Comparison of ENCODE assay signal across 10 cellular contexts in the genomic region with DNA sequence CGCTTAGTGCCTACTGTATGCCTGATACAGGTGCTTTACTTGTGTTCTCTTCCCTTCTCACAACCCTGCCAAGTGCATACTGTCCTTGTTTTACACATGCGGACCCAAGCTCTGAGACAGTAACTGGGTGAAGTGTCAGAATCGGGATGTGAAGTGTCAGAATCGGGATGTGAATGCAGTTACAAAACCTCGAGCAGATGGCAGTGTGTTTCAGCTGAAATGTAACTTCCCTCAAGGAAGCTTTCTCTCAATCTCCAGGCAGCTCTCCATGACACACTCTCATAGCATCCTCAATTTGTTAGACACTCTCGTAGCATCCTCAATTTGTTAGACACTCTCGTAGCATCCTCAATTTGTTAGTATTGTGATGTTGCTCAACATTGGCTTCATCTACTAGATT. TPM values are rescaled to one million over a fixed set of nuclear protein-coding genes. Genes with fewer than 3 reads are reported as not detected.
A peak's percentile ranks its signal among the peaks of the same experiment; 100 is the strongest.
DNase-seq lines count a peak whose midpoint lies in the region; ATAC-seq and TF ChIP-seq lines count a peak whose summit lies in the region.
"Had no signal": no experiment of that assay in that cellular context is flagged by ENCODE, and none has a peak within 500 bp of the region (broad histone marks: within the 10 kb centered on the region; RNA-seq: fewer than 3 reads in every experiment).

No MANE protein-coding gene starts in this region.

- H3K27me3 Mint-ChIP-seq in HFFc6 (ENCODE audit: insufficient read depth), result peaks cover 24% of the 10 kb centered on the region
- H3K27me3 Mint-ChIP-seq in natural killer cell treated with Interleukin-12 subunit alpha and Interleukin-12 subunit beta and Interleukin-15 and Interleukin-18, amount 100 ng/mL, for 72 hours, result peaks cover 17 to 21% of the 10 kb centered on the region in 2 donors

- peak; percentile 23 for DNase-seq in NCI-H2171 treated with DMSO at 0.1 percent for 48 hours (lab: John Stamatoyannopoulos, UW)
- DNase-seq in NCI-H2171 (lab: John Stamatoyannopoulos, UW), result no peak
- no peak for DNase-seq in HFFc6
- DNase-seq in adipocyte (ENCODE audit: low read depth), result no peak
- DNase-seq in natural killer cell treated with Interleukin-12 subunit alpha and Interleukin-12 subunit beta and Interleukin-15 and Interleukin-18, amount 100 ng/mL, for 72 hours (ENCODE audit: low spot score), result no peak
- DNase-seq: ACHN, Karpas-422 had no signal

- H3K9me3 ChIP-seq in adipocyte (ENCODE audit: control insufficient read depth, low read length), result peaks cover 8% of the 10 kb centered on the region

- H3K4me3 Mint-ChIP-seq in HFFc6, result peak overlapping the region; percentile 82; the same call in 1 of the 2 replicates
- peak overlapping the region; percentile 95 for H3K4me3 Mint-ChIP-seq in natural killer cell treated with Interleukin-12 subunit alpha and Interleukin-12 subunit beta and Interleukin-15 and Interleukin-18, amount 100 ng/mL, for 72 hours

- H3K4me1 Mint-ChIP-seq in HFFc6 (ENCODE audit: low read depth), result peaks cover 10% of the 10 kb centered on the region
- peaks cover 21 to 23% of the 10 kb centered on the region in 2 donors for H3K4me1 Mint-ChIP-seq in natural killer cell treated with Interleukin-12 subunit alpha and Interleukin-12 subunit beta and Interleukin-15 and Interleukin-18, amount 100 ng/mL, for 72 hours (ENCODE audit: low read depth in 2 of 2)

- no peak for TF ChIP-seq CTCF in HFFc6 (IDR thresholded peaks at IDR 0.05)

- peaks cover 8% of the 10 kb centered on the region for H3K4me1 ChIP-seq in adipocyte (ENCODE audit: control insufficient read depth, insufficient read depth, low read length)

- H3K9me3 Mint-ChIP-seq in HFFc6, result no peaks in the 10 kb centered on the region
- no peaks in the 10 kb centered on the region for H3K9me3 Mint-ChIP-seq in natural killer cell treated with Interleukin-12 subunit alpha and Interleukin-12 subunit beta and Interleukin-15 and Interleukin-18, amount 100 ng/mL, for 72 hours

- H3K27ac Mint-ChIP-seq in HFFc6, result no peak overlapping the region
- peak overlapping the region; percentile 52 to 58 for H3K27ac Mint-ChIP-seq in natural killer cell treated with Interleukin-12 subunit alpha and Interleukin-12 subunit beta and Interleukin-15 and Interleukin-18, amount 100 ng/mL, for 72 hours

- no peaks in the 10 kb centered on the region for H3K27me3 ChIP-seq in adipocyte (replicated peaks; ENCODE audit: control insufficient read depth, insufficient read depth, low read length)

- ATAC-seq in natural killer cell treated with Interleukin-12 subunit alpha and Interleukin-12 subunit beta and Interleukin-15 and Interleukin-18, amount 100 ng/mL, for 72 hours, result no peak
- ATAC-seq in GM19035 (IDR thresholded peaks at IDR 0.05; ENCODE audit: unreplicated experiment) (no peak), GM21786 (IDR thresholded peaks at IDR 0.05; ENCODE audit: unreplicated experiment) (no peak)
- no peak for ATAC-seq in activated CD4-positive, CD25-positive, alpha-beta regulatory T cell treated with anti-CD3 and anti-CD28 coated beads, Interleukin-2, amount 50 U/mL, for 24 hours

- no peaks in the 10 kb centered on the region for H3K36me3 ChIP-seq in adipocyte (ENCODE audit: control insufficient read depth, insufficient read depth, low read length, severe bottlenecking)

- H3K36me3 Mint-ChIP-seq in HFFc6 (ENCODE audit: low read depth), result no peaks in the 10 kb centered on the region
- H3K36me3 Mint-ChIP-seq in natural killer cell treated with Interleukin-12 subunit alpha and Interleukin-12 subunit beta and Interleukin-15 and Interleukin-18, amount 100 ng/mL, for 72 hours, result no peaks in the 10 kb centered on the region

- peak overlapping the region; percentile 30 for H3K9ac ChIP-seq in adipocyte (ENCODE audit: low read length)

- peak overlapping the region; percentile 79 for H3K4me3 ChIP-seq in adipocyte (ENCODE audit: low read length)

RNA-seq across cellular contexts. Expression of a gene that starts 1.0 kb away (rescaled TPM):
- 1 to 10 TPM in 2 of 6 experiments, under 1 TPM in 4; 0.33 to 1.0 (median 0.83) TPM for total RNA-seq in HFFc6 (2021; fragmentation: NEBNext Ultra II Directional; extraction: Animal tissue kit (Norgen Biotek cat#: 25700))
- 10 to 100 TPM; 12.4 to 13.9 TPM for total RNA-seq in natural killer cell treated with Interleukin-12 subunit alpha and Interleukin-12 subunit beta and Interleukin-15 and Interleukin-18, amount 100 ng/mL, for 72 hours

RNA-seq across cellular contexts. Expression of a gene that starts 51.1 kb away (rescaled TPM):
- total RNA-seq in HFFc6 (2021; fragmentation: NEBNext Ultra II Directional; extraction: Animal tissue kit (Norgen Biotek cat#: 25700)), result 10 to 100 TPM; 15.4 to 23.2 (median 20.6) TPM
- 10 to 100 TPM; 10.8 to 16.2 TPM for total RNA-seq in natural killer cell treated with Interleukin-12 subunit alpha and Interleukin-12 subunit beta and Interleukin-15 and Interleukin-18, amount 100 ng/mL, for 72 hours

Comparison
In these comparisons a context has a peak if more than half of its experiments do, and no peak if none do; other contexts are left out.
1. RNA of a gene that starts 1.0 kb away (total RNA-seq): 12.4 to 13.9 TPM in natural killer cell treated with Interleukin-12 subunit alpha and Interleukin-12 subunit beta and Interleukin-15 and Interleukin-18, amount 100 ng/mL, for 72 hours; 0.33 to 1.0 TPM in HFFc6; every median in the first group is over 4 times any median in the second.